In genomic region chr6:35605600-35605999, GRCh38 we compare ENCODE assay signal across 10 cellular contexts.
DNase-seq lines count a peak whose midpoint lies in the region; ATAC-seq and TF ChIP-seq lines count a peak whose summit lies in the region.
"Had no signal": no experiment of that assay in that cellular context is flagged by ENCODE, and none has a peak within 500 bp of the region (broad histone marks: within the 10 kb centered on the region; RNA-seq: fewer than 3 reads in every experiment).

No MANE protein-coding gene starts in this region.

- H3K27me3 Mint-ChIP-seq in HFFc6 (ENCODE audit: insufficient read depth): peaks cover 2% of the 10 kb centered on the region
- H3K27me3 Mint-ChIP-seq in T-helper 17 cell: no peaks in the 10 kb centered on the region
- H3K27me3 Mint-ChIP-seq: activated B cell treated with CpG ODN at 0.5 μM for 24 hours had no signal

- no peaks in the 10 kb centered on the region for H3K9me3 Mint-ChIP-seq in HFFc6
- no peaks in the 10 kb centered on the region for H3K9me3 Mint-ChIP-seq in stimulated activated effector memory CD8-positive, alpha-beta T cell treated with anti-CD3 and anti-CD28 coated beads, Interleukin-12 subunit alpha, Interleukin-12 subunit beta, amount 100 ng/mL, for 72 hours
- H3K9me3 Mint-ChIP-seq: activated B cell treated with CpG ODN at 0.5 μM for 24 hours had no signal

- no peak for TF ChIP-seq CTCF in HFFc6 (IDR thresholded peaks at IDR 0.05)

- intact Hi-C loops in head of caudate nucleus (cut with DNase I): no loop called here

- H3K27ac Mint-ChIP-seq in HFFc6: peak overlapping the region; percentile 69
- H3K27ac Mint-ChIP-seq in T-helper 17 cell: peak overlapping the region; percentile 93
- no peak overlapping the region for H3K27ac Mint-ChIP-seq in stimulated activated effector memory CD8-positive, alpha-beta T cell treated with anti-CD3 and anti-CD28 coated beads, Interleukin-12 subunit alpha, Interleukin-12 subunit beta, amount 100 ng/mL, for 72 hours
- H3K27ac Mint-ChIP-seq: activated B cell treated with CpG ODN at 0.5 μM for 24 hours had no signal

- no peaks in the 10 kb centered on the region for H3K36me3 Mint-ChIP-seq in HFFc6 (ENCODE audit: low read depth)
- H3K36me3 Mint-ChIP-seq in T-helper 17 cell (ENCODE audit: low read depth): peaks cover 4% of the 10 kb centered on the region
- peaks cover 22% of the 10 kb centered on the region for H3K36me3 Mint-ChIP-seq in stimulated activated effector memory CD8-positive, alpha-beta T cell treated with anti-CD3 and anti-CD28 coated beads, Interleukin-12 subunit alpha, Interleukin-12 subunit beta, amount 100 ng/mL, for 72 hours

- DNase-seq in HFFc6 (no peak), T-helper 17 cell (no peak), head of caudate nucleus (no peak), hypothalamus (lab: John Stamatoyannopoulos, UW) (no peak)
- DNase-seq in stimulated activated effector memory CD8-positive, alpha-beta T cell treated with anti-CD3 and anti-CD28 coated beads, Interleukin-12 subunit alpha, Interleukin-12 subunit beta, amount 100 ng/mL, for 72 hours (ENCODE audit: low spot score in 2 of 2): no peak
- DNase-seq in activated effector memory CD4-positive, alpha-beta T cell treated with Interleukin-2 at 50 U/mL for 16 hours: no peak
- DNase-seq: activated B cell treated with CpG ODN at 0.5 μM for 24 hours, glutamatergic neuron, NCI-H1092 treated with DMSO at 0.1 percent for 48 hours had no signal

- H3K4me3 Mint-ChIP-seq in HFFc6 (peak overlapping the region; percentile 41), T-helper 17 cell (peak overlapping the region; percentile 13)
- H3K4me3 Mint-ChIP-seq in stimulated activated effector memory CD8-positive, alpha-beta T cell treated with anti-CD3 and anti-CD28 coated beads, Interleukin-12 subunit alpha, Interleukin-12 subunit beta, amount 100 ng/mL, for 72 hours: peak overlapping the region; percentile 16
- H3K4me3 Mint-ChIP-seq: activated B cell treated with CpG ODN at 0.5 μM for 24 hours had no signal

- ATAC-seq in T-helper 17 cell (no peak), esophagus mucosa (peak; percentile 13)
- no peak for ATAC-seq in stimulated activated effector memory CD8-positive, alpha-beta T cell treated with anti-CD3 and anti-CD28 coated beads, Interleukin-12 subunit alpha, Interleukin-12 subunit beta, amount 100 ng/mL, for 72 hours

- peaks cover 39% of the 10 kb centered on the region for H3K4me1 Mint-ChIP-seq in HFFc6 (ENCODE audit: low read depth)
- peaks cover 42% of the 10 kb centered on the region for H3K4me1 Mint-ChIP-seq in T-helper 17 cell
- peaks cover 57% of the 10 kb centered on the region for H3K4me1 Mint-ChIP-seq in stimulated activated effector memory CD8-positive, alpha-beta T cell treated with anti-CD3 and anti-CD28 coated beads, Interleukin-12 subunit alpha, Interleukin-12 subunit beta, amount 100 ng/mL, for 72 hours

- no peaks in the 10 kb centered on the region for H3K9me3 ChIP-seq in T-helper 17 cell (ENCODE audit: control insufficient read depth, low read length, poor library complexity, severe bottlenecking)
